16 cellular contexts compared by ENCODE assay signal in genomic region chr5:163894645-163895044, GRCh38.
DNase-seq lines count a peak whose midpoint lies in the region; ATAC-seq and TF ChIP-seq lines count a peak whose summit lies in the region.
"Had no signal": no experiment of that assay in that cellular context is flagged by ENCODE, and none has a peak within 500 bp of the region (broad histone marks: within the 10 kb centered on the region; RNA-seq: fewer than 3 reads in every experiment).

No MANE protein-coding gene starts in this region.

- no peaks in the 10 kb centered on the region for H3K36me3 ChIP-seq in vagina
- H3K36me3 ChIP-seq: cardiac muscle cell, thoracic aorta had no signal

- no peak for DNase-seq in activated T-cell treated with anti-CD3 and anti-CD28 coated beads, Interleukin-2, amount 50 U/mL, for 72 hours
- DNase-seq in activated T-cell treated with anti-CD3 and anti-CD28 coated beads for 4 hours (no peak), RWPE1 (ENCODE audit: low spot score) (peak; percentile 60), fibroblast of gingiva (ENCODE audit: low read depth) (peak; percentile 52), head of caudate nucleus (no peak), vagina (ENCODE audit: extremely low spot score in 2 of 2) (no peak), NCI-H2081 (lab: John Stamatoyannopoulos, UW) (no peak)
- no peak for DNase-seq in activated CD4-positive, alpha-beta T cell treated with anti-CD3 and anti-CD28 coated beads, Interleukin-2, amount 10 ng/mL, durations not matched to agents 7 days and 5 days
- DNase-seq: activated CD4-positive, alpha-beta T cell treated with anti-CD3 and anti-CD28 coated beads, Interleukin-2, amount 50 U/mL, for 48 hours; mesendoderm; NCI-H2171 treated with DMSO at 0.1 percent for 48 hours; nucleus accumbens; T-helper 9 cell had no signal

- H3K27ac Mint-ChIP-seq in activated T-cell treated with anti-CD3 and anti-CD28 coated beads, Interleukin-2, amount 50 U/mL, for 72 hours: peak overlapping the region; percentile 48
- H3K27ac Mint-ChIP-seq in activated CD4-positive, alpha-beta T cell treated with anti-CD3 and anti-CD28 coated beads, Interleukin-2, amount 10 ng/mL, durations not matched to agents 7 days and 5 days: no peak overlapping the region

- no peaks in the 10 kb centered on the region for H3K4me1 ChIP-seq in vagina

- no peaks in the 10 kb centered on the region for H3K9me3 ChIP-seq in vagina
- H3K9me3 ChIP-seq: thoracic aorta had no signal

- no peaks in the 10 kb centered on the region for H3K27me3 ChIP-seq in vagina
- H3K27me3 ChIP-seq: cardiac muscle cell had no signal

- intact Hi-C loops in head of caudate nucleus (cut with DNase I) (no loop called here), vagina (cut with DNase I) (no loop called here)

- no peak overlapping the region for H3K27ac ChIP-seq in RWPE1
- no peak overlapping the region for H3K27ac ChIP-seq in vagina
- H3K27ac ChIP-seq: cardiac muscle cell, thoracic aorta had no signal

- no peak for ATAC-seq in activated T-cell treated with anti-CD3 and anti-CD28 coated beads, Interleukin-2, amount 50 U/mL, for 72 hours (replicated peaks in 1 of 2)
- ATAC-seq: Panc1 had no signal

- H3K36me3 Mint-ChIP-seq in activated T-cell treated with anti-CD3 and anti-CD28 coated beads, Interleukin-2, amount 50 U/mL, for 72 hours (ENCODE audit: insufficient read depth in 2 of 2): no peaks in the 10 kb centered on the region
- H3K36me3 Mint-ChIP-seq in activated CD4-positive, alpha-beta T cell treated with anti-CD3 and anti-CD28 coated beads, Interleukin-2, amount 10 ng/mL, durations not matched to agents 7 days and 5 days (ENCODE audit: low read depth): no peaks in the 10 kb centered on the region

- no peak overlapping the region for H3K4me3 ChIP-seq in vagina
- H3K4me3 ChIP-seq: cardiac muscle cell, thoracic aorta had no signal

- POLR2A ChIA-PET in RWPE1 (lab: Yijun Ruan, JAX; ENCODE audit: low non-redundant PET): no interaction called here
- POLR2A ChIA-PET in activated CD4-positive, alpha-beta T cell treated with anti-CD3 and anti-CD28 coated beads, Interleukin-2, amount 10 ng/mL, durations not matched to agents 7 days and 5 days (lab: Charles Lee): no interaction called here

- H3K27me3 Mint-ChIP-seq in activated T-cell treated with anti-CD3 and anti-CD28 coated beads, Interleukin-2, amount 50 U/mL, for 72 hours (ENCODE audit: low read depth): no peaks in the 10 kb centered on the region
- H3K27me3 Mint-ChIP-seq in activated CD4-positive, alpha-beta T cell treated with anti-CD3 and anti-CD28 coated beads, Interleukin-2, amount 10 ng/mL, durations not matched to agents 7 days and 5 days: no peaks in the 10 kb centered on the region

- H3K4me3 Mint-ChIP-seq in activated T-cell treated with anti-CD3 and anti-CD28 coated beads, Interleukin-2, amount 50 U/mL, for 72 hours: no peak overlapping the region
- H3K4me3 Mint-ChIP-seq in activated CD4-positive, alpha-beta T cell treated with anti-CD3 and anti-CD28 coated beads, Interleukin-2, amount 10 ng/mL, durations not matched to agents 7 days and 5 days: no peak overlapping the region

- CTCF ChIA-PET in RWPE1 (lab: Yijun Ruan, JAX): no interaction called here
- CTCF ChIA-PET in activated CD4-positive, alpha-beta T cell treated with anti-CD3 and anti-CD28 coated beads, Interleukin-2, amount 10 ng/mL, durations not matched to agents 7 days and 5 days (lab: Charles Lee): no interaction called here

- TF ChIP-seq CTCF in RWPE1 (conservative IDR thresholded peaks at IDR 0.05; ENCODE audit: low read depth) (no peak), vagina (IDR thresholded peaks at IDR 0.05) (no peak)

- TF ChIP-seq POLR2A in vagina (IDR thresholded peaks at IDR 0.05): no peak

- H3K9me3 Mint-ChIP-seq in activated T-cell treated with anti-CD3 and anti-CD28 coated beads, Interleukin-2, amount 50 U/mL, for 72 hours: peaks cover 7% of the 10 kb centered on the region in 2 donors
- peaks cover 2% of the 10 kb centered on the region for H3K9me3 Mint-ChIP-seq in activated CD4-positive, alpha-beta T cell treated with anti-CD3 and anti-CD28 coated beads, Interleukin-2, amount 10 ng/mL, durations not matched to agents 7 days and 5 days

- H3K4me1 Mint-ChIP-seq in activated T-cell treated with anti-CD3 and anti-CD28 coated beads, Interleukin-2, amount 50 U/mL, for 72 hours (ENCODE audit: low read depth): no peaks in the 10 kb centered on the region
- H3K4me1 Mint-ChIP-seq in activated CD4-positive, alpha-beta T cell treated with anti-CD3 and anti-CD28 coated beads, Interleukin-2, amount 10 ng/mL, durations not matched to agents 7 days and 5 days: no peaks in the 10 kb centered on the region

Comparison
In these comparisons a context has a peak if more than half of its experiments do, and no peak if none do; other contexts are left out.
1. DNase-seq: peak in RWPE1 (single experiment) and fibroblast of gingiva (single experiment); none in activated T-cell treated with anti-CD3 and anti-CD28 coated beads, Interleukin-2, amount 50 U/mL, for 72 hours (0 of 2), activated T-cell treated with anti-CD3 and anti-CD28 coated beads for 4 hours (single experiment), head of caudate nucleus (0 of 42), activated CD4-positive, alpha-beta T cell treated with anti-CD3 and anti-CD28 coated beads, Interleukin-2, amount 10 ng/mL, durations not matched to agents 7 days and 5 days (single experiment), vagina (0 of 2) and NCI-H2081 (0 of 2).